ENCODE assay signal across 8 cellular contexts in the genomic region with DNA sequence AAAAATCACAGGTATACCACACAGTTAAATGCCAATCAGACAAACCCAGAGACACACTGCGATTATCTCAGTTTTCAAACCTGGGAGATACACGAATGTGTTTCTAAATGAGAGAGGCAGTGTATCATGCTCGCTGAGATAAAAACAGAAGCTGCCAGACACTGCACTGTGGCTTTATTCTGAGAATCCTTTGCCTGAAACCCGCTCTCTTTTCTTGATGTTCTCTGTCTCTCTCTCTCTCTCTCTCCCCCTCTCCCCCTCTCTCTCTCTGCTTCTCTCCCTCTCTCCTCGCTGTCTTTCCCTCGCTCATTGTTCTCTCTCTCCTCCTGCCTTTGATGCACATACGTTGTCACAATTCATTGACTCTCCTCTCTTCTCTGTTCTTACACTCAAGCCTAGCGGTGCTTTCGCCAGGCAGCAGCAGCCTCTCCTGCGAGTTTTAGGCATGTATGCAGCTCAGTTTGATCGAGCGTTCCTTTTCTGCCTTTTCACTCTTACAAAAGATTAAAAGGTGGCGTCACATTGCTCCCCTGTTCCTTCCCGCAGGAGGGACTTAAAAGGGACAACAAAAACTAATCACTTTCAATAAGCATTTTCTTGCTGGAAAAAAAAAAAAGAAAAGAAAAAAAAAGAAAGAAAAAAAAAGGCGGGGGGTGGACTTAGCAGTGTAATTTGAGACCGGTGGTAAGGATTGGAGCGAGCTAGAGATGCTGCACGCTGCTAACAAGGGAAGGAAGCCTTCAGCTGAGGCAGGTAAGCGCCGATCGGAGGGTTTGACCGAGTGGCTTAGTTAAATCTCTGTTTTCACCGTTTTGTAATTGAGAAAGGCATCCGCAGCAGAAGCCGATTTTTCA.
A peak's percentile ranks its signal among the peaks of the same experiment; 100 is the strongest.
DNase-seq lines count a peak whose midpoint lies in the region; ATAC-seq and TF ChIP-seq lines count a peak whose summit lies in the region.

No MANE protein-coding gene starts in this region.

- intact Hi-C loops in Calu3 (cut with micrococcal nuclease; ENCODE audit: unreplicated experiment) = no loop called here

- no peaks in the 10 kb centered on the region for H3K27me3 ChIP-seq in endocrine pancreas (ENCODE audit: control insufficient read depth, insufficient read depth, low read length)
- H3K27me3 ChIP-seq in neural progenitor cell = peaks cover 86% of the 10 kb centered on the region

- CTCF ChIA-PET in Calu3 (lab: Charles Lee) = interaction anchor here (0.7 kb wide), 2 partner anchors 14 to 247 kb away, joined by 3 to 6 read pairs; no protein-coding TSS in a partner anchor

- ATAC-seq in GM21447 (IDR thresholded peaks at IDR 0.05; ENCODE audit: unreplicated experiment) (no peak), HG03159 (IDR thresholded peaks at IDR 0.05; ENCODE audit: unreplicated experiment) (no peak)

- H3K4me1 ChIP-seq in endocrine pancreas (ENCODE audit: control insufficient read depth, insufficient read depth, low read length) = peaks cover 3% of the 10 kb centered on the region
- H3K4me1 ChIP-seq in neural progenitor cell = peaks cover 38% of the 10 kb centered on the region

- DNase-seq in Calu3 (peak; percentile 6), NCI-H2171 (lab: John Stamatoyannopoulos, UW) (peak; percentile 46), neural progenitor cell (ENCODE audit: low spot score) (peak; percentile 91), hepatic stellate cell (ENCODE audit: low spot score) (no peak)
- DNase-seq in activated naive CD4-positive, alpha-beta T cell treated with anti-CD3 and anti-CD28 coated beads, Interleukin-2, amount 50 U/mL, for 16 hours = no peak

- H3K4me1 Mint-ChIP-seq in Calu3 (ENCODE audit: low read depth, unreplicated experiment) = peaks cover 35% of the 10 kb centered on the region
- H3K4me1 Mint-ChIP-seq in neural progenitor cell = peaks cover 68% of the 10 kb centered on the region

- peak overlapping the region; percentile 67 for H3K27ac ChIP-seq in neural progenitor cell

- TF ChIP-seq CTCF in Calu3 (IDR thresholded peaks at IDR 0.05; ENCODE audit: unreplicated experiment) = no peak
- no peak for TF ChIP-seq CTCF in neural progenitor cell (IDR thresholded peaks at IDR 0.05)

- H3K36me3 Mint-ChIP-seq in Calu3 (ENCODE audit: insufficient read depth, unreplicated experiment) = no peaks in the 10 kb centered on the region
- H3K36me3 Mint-ChIP-seq in neural progenitor cell = no peaks in the 10 kb centered on the region

- H3K79me2 ChIP-seq in neural progenitor cell (ENCODE audit: low read depth) = no peaks in the 10 kb centered on the region

- H3K9me3 Mint-ChIP-seq in Calu3 (ENCODE audit: low read depth, unreplicated experiment) = no peaks in the 10 kb centered on the region
- H3K9me3 Mint-ChIP-seq in neural progenitor cell = no peaks in the 10 kb centered on the region

- H3K27ac Mint-ChIP-seq in Calu3 (ENCODE audit: unreplicated experiment) = no peak overlapping the region
- peak overlapping the region; percentile 96 for H3K27ac Mint-ChIP-seq in neural progenitor cell

- no peaks in the 10 kb centered on the region for H3K36me3 ChIP-seq in endocrine pancreas (ENCODE audit: control insufficient read depth, insufficient read depth, low read length)
- no peaks in the 10 kb centered on the region for H3K36me3 ChIP-seq in neural progenitor cell

- H3K9ac ChIP-seq in endocrine pancreas (ENCODE audit: control insufficient read depth, insufficient read depth, low read length) (peak overlapping the region; percentile 8), neural progenitor cell (no peak overlapping the region)

- H3K4me3 Mint-ChIP-seq in Calu3 (ENCODE audit: low read depth, unreplicated experiment) = peak overlapping the region; percentile 14
- H3K4me3 Mint-ChIP-seq in neural progenitor cell = peak overlapping the region; percentile 95

- H4K20me1 ChIP-seq in neural progenitor cell (ENCODE audit: low read depth) = peaks cover 5% of the 10 kb centered on the region

- H3K9me3 ChIP-seq in endocrine pancreas (ENCODE audit: control insufficient read depth, low read length) (no peaks in the 10 kb centered on the region), neural progenitor cell (ENCODE audit: low read depth) (no peaks in the 10 kb centered on the region)

- BruUV-seq in Calu3 (replicated peaks; lab: Mats Ljungman, UMichigan) = no TSS peak

- peak overlapping the region; percentile 95 for H3K4me2 ChIP-seq in neural progenitor cell

- H2AFZ ChIP-seq in neural progenitor cell (replicated peaks) = peak overlapping the region; percentile 20

- H3K4me3 ChIP-seq in endocrine pancreas (ENCODE audit: control insufficient read depth, insufficient read depth, low read length) (peak overlapping the region; percentile 84), neural progenitor cell (peak overlapping the region; percentile 52)

- H3K27me3 Mint-ChIP-seq in Calu3 (ENCODE audit: unreplicated experiment) = peaks cover 90% of the 10 kb centered on the region
- peaks cover 3% of the 10 kb centered on the region for H3K27me3 Mint-ChIP-seq in neural progenitor cell (ENCODE audit: insufficient read depth, low read depth)

- peaks cover 40% of the 10 kb centered on the region for H3F3A ChIP-seq in neural progenitor cell (ENCODE audit: low read depth)

Comparison
In these comparisons a context has a peak if more than half of its experiments do, and no peak if none do; other contexts are left out.
1. DNase-seq: peak in Calu3 (single experiment), NCI-H2171 (single experiment) and neural progenitor cell (single experiment); none in activated naive CD4-positive, alpha-beta T cell treated with anti-CD3 and anti-CD28 coated beads, Interleukin-2, amount 50 U/mL, for 16 hours (single experiment) and hepatic stellate cell (single experiment).